In genomic region chr1:77888071-77888428, GRCh38 we compare ENCODE assay signal across 8 cellular contexts. TPM values are rescaled to one million over a fixed set of nuclear protein-coding genes. Genes with fewer than 3 reads are reported as not detected.
DNase-seq lines count a peak whose midpoint lies in the region; ATAC-seq and TF ChIP-seq lines count a peak whose summit lies in the region.

No MANE protein-coding gene starts in this region.

- H3K4me1 ChIP-seq in mucosa of stomach (ENCODE audit: control insufficient read depth, insufficient read depth, low read length), result peaks cover 9% of the 10 kb centered on the region

- H3K4me3 ChIP-seq in GM12865 (ENCODE audit: low read depth, low read length) (peak overlapping the region; percentile 40; the same call in 1 of the 2 replicates), mucosa of stomach (ENCODE audit: low read length) (peak overlapping the region; percentile 50)

- no peak for ATAC-seq in GM21737 (IDR thresholded peaks at IDR 0.05; ENCODE audit: unreplicated experiment)

- H3K9me3 ChIP-seq in mucosa of stomach (ENCODE audit: control insufficient read depth, low read length), result no peaks in the 10 kb centered on the region

- peak overlapping the region; percentile 76 for H3K9ac ChIP-seq in mucosa of stomach (ENCODE audit: low read length)

- H3K4me3 Mint-ChIP-seq in endothelial cell (ENCODE audit: unreplicated experiment), result peak overlapping the region; percentile 93

- H3K27ac Mint-ChIP-seq in endothelial cell (ENCODE audit: unreplicated experiment), result peak overlapping the region; percentile 94

- no peaks in the 10 kb centered on the region for H3K36me3 ChIP-seq in mucosa of stomach (ENCODE audit: control insufficient read depth, insufficient read depth, low read length)

- no peak for DNase-seq in GM12865 (ENCODE audit: low read depth)
- peak; percentile 89 for DNase-seq in OCI-M1 (lab: John Stamatoyannopoulos, UW)
- DNase-seq in endothelial cell (ENCODE audit: low spot score), result no peak
- DNase-seq in NCI-H128 (lab: John Stamatoyannopoulos, UW; ENCODE audit: unreplicated experiment), result no peak
- DNase-seq in COLO668 (lab: John Stamatoyannopoulos, UW; ENCODE audit: unreplicated experiment), result no peak
- DNase-seq in activated CD8-positive, alpha-beta memory T cell treated with anti-CD3 and anti-CD28 coated beads, Interleukin-2, amount 50 U/mL, for 48 hours, result no peak

- peaks cover 8% of the 10 kb centered on the region for H3K4me1 Mint-ChIP-seq in endothelial cell (ENCODE audit: unreplicated experiment)

- H3K36me3 Mint-ChIP-seq in endothelial cell (ENCODE audit: low read depth, unreplicated experiment), result no peaks in the 10 kb centered on the region

- H3K27me3 Mint-ChIP-seq in endothelial cell (ENCODE audit: unreplicated experiment), result peaks cover 7% of the 10 kb centered on the region

- H3K27me3 ChIP-seq in mucosa of stomach (ENCODE audit: control insufficient read depth, insufficient read depth, low read length), result peaks cover 9% of the 10 kb centered on the region

- H3K9me3 Mint-ChIP-seq in endothelial cell (ENCODE audit: unreplicated experiment), result no peaks in the 10 kb centered on the region

- TF ChIP-seq CTCF in GM12865 (IDR thresholded peaks at IDR 0.05; ENCODE audit: insufficient read depth, low read depth, low read length, missing control alignments) (no peak), endothelial cell (IDR thresholded peaks at IDR 0.05; ENCODE audit: unreplicated experiment) (no peak)

RNA-seq across cellular contexts. Expression of gene NEXN, which starts 0.4 kb away (rescaled TPM):
- 2.4 TPM for total RNA-seq in endothelial cell (ENCODE audit: unreplicated experiment)
